8 cellular contexts compared by ENCODE assay signal in the genomic region with DNA sequence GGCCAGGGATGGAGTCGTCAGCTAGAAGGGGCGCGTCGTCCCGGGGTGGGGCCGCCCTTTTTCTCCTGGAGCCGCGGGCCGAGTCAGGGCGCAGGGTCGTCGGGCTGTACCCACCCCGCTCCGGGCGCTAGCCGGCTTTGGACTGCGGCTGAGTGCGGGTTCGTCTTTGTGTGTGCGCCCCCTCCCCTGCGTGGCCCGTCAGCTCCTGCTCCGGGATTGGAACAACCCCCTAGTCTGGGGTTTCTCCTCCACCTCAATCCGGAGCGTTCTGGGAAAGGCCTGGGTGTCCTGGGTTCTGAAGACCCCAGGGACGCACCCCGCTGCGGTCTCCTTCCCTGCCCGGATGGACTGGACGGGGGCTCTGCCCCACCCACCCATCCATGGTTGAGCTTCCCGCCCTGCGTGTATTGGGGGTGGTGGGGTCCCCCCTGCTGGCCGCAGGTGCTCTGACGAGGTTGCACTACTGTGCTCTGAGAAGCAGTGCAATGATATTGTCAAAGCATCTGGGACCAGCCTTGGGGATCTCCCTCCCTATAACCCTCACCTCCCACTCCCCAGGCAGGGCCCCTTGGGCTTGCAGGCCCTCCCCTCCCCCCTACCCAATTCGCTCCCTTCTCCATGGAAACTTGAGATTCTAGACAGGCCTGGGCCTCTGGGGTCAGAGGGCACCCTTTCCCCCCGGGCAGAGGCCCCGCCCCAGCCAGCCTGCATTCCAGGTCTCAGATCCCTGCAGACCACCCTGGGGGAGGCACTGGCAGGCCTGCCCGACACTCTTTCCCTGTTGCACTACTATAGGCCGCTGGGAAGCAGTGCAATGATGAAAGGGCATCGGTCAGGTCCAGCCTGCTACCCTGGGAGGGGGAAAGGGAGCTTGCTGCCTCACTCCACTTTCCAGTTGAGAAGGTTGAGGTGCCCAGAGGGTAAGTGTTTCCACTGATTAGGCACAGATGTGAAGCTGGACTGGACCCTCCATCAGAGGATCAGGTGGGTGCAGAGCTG. TPM values are rescaled to one million over a fixed set of nuclear protein-coding genes. Genes with fewer than 3 reads are reported as not detected.
DNase-seq lines count a peak whose midpoint lies in the region; ATAC-seq and TF ChIP-seq lines count a peak whose summit lies in the region.

No MANE protein-coding gene starts in this region.

- peaks cover 13 to 34% (median 23%) of the 10 kb centered on the region in 4 donors for H3K4me1 Mint-ChIP-seq in CD4-positive, alpha-beta memory T cell

- H4K20me1 ChIP-seq in neural cell (ENCODE audit: insufficient read depth) = no peaks in the 10 kb centered on the region

- no peaks in the 10 kb centered on the region for H3K27me3 Mint-ChIP-seq in CD4-positive, alpha-beta memory T cell

- H2AFZ ChIP-seq in neural cell (ENCODE audit: low read depth, low read length) = peak overlapping the region; percentile 76

- POLR2A ChIA-PET in CD4-positive, alpha-beta memory T cell (lab: Charles Lee; ENCODE audit: partially characterized antibody) = interaction anchor here (1.8 to 4.2 kb wide), 3 partner anchors 11 to 24 kb away, joined by 7 to 26 read pairs (median 11); a partner anchor contains a TSS

- no peaks in the 10 kb centered on the region for H3K27me3 ChIP-seq in CD4-positive, alpha-beta memory T cell (ENCODE audit: insufficient read depth, low read length)
- H3K27me3 ChIP-seq in colonic mucosa (no peaks in the 10 kb centered on the region), neural cell (ENCODE audit: insufficient read depth, low read depth, low read length) (peaks cover 3% of the 10 kb centered on the region)

- CTCF ChIA-PET in CD4-positive, alpha-beta memory T cell (lab: Charles Lee; ENCODE audit: partially characterized antibody) = interaction anchor here (4.3 kb wide), 1 partner anchor 10 kb away, joined by 17 read pairs; a partner anchor contains a TSS

- TF ChIP-seq RAD21 in neural cell (conservative IDR thresholded peaks at IDR 0.05) = no peak

- H3K4me3 ChIP-seq in CD4-positive, alpha-beta memory T cell (ENCODE audit: low read length in 2 of 2) = peak overlapping the region in 1 of 2 donors; percentile 74
- peak overlapping the region; percentile 70 for H3K4me3 ChIP-seq in colonic mucosa
- H3K4me3 ChIP-seq in neural cell (ENCODE audit: low read length) = peak overlapping the region; percentile 88

- no peaks in the 10 kb centered on the region for H3K9me3 ChIP-seq in CD4-positive, alpha-beta memory T cell (ENCODE audit: control insufficient read depth in 1 of 2, low read length in 2 of 2)
- H3K9me3 ChIP-seq in colonic mucosa (no peaks in the 10 kb centered on the region), neural cell (ENCODE audit: low read length) (no peaks in the 10 kb centered on the region)

- H3K9ac ChIP-seq in colonic mucosa (ENCODE audit: low read depth in 2 of 2, low read length in 2 of 2) (peak overlapping the region in 1 of 2 donors; percentile 70), neural cell (ENCODE audit: low read length) (peak overlapping the region; percentile 75)

- H3K36me3 Mint-ChIP-seq in CD4-positive, alpha-beta memory T cell = peaks cover 4 to 5% of the 10 kb centered on the region in 2 donors

- H3K4me2 ChIP-seq in neural cell (ENCODE audit: low read length) = peak overlapping the region; percentile 73

- intact Hi-C loops in CD4-positive, alpha-beta memory T cell (cut with micrococcal nuclease) = loop anchor here (1.0 kb wide), 2 partner anchors 11 to 13 kb away; a partner anchor contains a TSS
- intact Hi-C loops in colonic mucosa (cut with DNase I) = no loop called here

- no peaks in the 10 kb centered on the region for H3K36me3 ChIP-seq in CD4-positive, alpha-beta memory T cell (ENCODE audit: insufficient read depth, low read length)
- H3K36me3 ChIP-seq in colonic mucosa (no peaks in the 10 kb centered on the region), neural cell (ENCODE audit: insufficient read depth, low read length) (no peaks in the 10 kb centered on the region)

- peaks cover 6% of the 10 kb centered on the region for H3K79me2 ChIP-seq in neural cell (replicated peaks; ENCODE audit: insufficient read depth, low read length)

- peaks cover 33% of the 10 kb centered on the region for H3K4me1 ChIP-seq in CD4-positive, alpha-beta memory T cell (ENCODE audit: insufficient read depth, low read length)
- peaks cover 14% of the 10 kb centered on the region for H3K4me1 ChIP-seq in colonic mucosa

- TF ChIP-seq EP300 in neural cell (conservative IDR thresholded peaks at IDR 0.05; ENCODE audit: poor library complexity, severe bottlenecking) = no peak

- peak overlapping the region; percentile 42 for H3K27ac ChIP-seq in CD4-positive, alpha-beta memory T cell (ENCODE audit: low read depth, low read length)
- H3K27ac ChIP-seq in colonic mucosa (no peak overlapping the region), neural cell (ENCODE audit: low read length) (no peak overlapping the region)

- H3K27ac Mint-ChIP-seq in CD4-positive, alpha-beta memory T cell = no peak overlapping the region

- no peaks in the 10 kb centered on the region for H3F3A ChIP-seq in neural cell (ENCODE audit: insufficient read depth, low read length, poor library complexity, severe bottlenecking)

- no peak for TF ChIP-seq CTCF in colonic mucosa (IDR thresholded peaks at IDR 0.05)
- no peak for TF ChIP-seq CTCF in neural cell (IDR thresholded peaks at IDR 0.05; ENCODE audit: poor library complexity, severe bottlenecking)

- H3K4me3 Mint-ChIP-seq in CD4-positive, alpha-beta memory T cell = peak overlapping the region in 6 of 8 donors; percentile 39 to 95 (median 88)

- ATAC-seq in HG03342 (IDR thresholded peaks at IDR 0.05; ENCODE audit: unreplicated experiment) (peak; percentile 4), GM18907 (IDR thresholded peaks at IDR 0.05; ENCODE audit: unreplicated experiment) (no peak), GM19395 (IDR thresholded peaks at IDR 0.05; ENCODE audit: unreplicated experiment) (no peak), GM18520 (IDR thresholded peaks at IDR 0.05; ENCODE audit: unreplicated experiment) (no peak)

- no peaks in the 10 kb centered on the region for H3K9me2 ChIP-seq in neural cell (ENCODE audit: insufficient read depth, low read length)

- no peaks in the 10 kb centered on the region for H3K9me3 Mint-ChIP-seq in CD4-positive, alpha-beta memory T cell

- no peak for DNase-seq in CD4-positive, alpha-beta memory T cell
- no peak for DNase-seq in colonic mucosa
- DNase-seq in medulla oblongata (ENCODE audit: extremely low spot score) = no peak

TF ChIP-seq in neural cell, 6 proteins besides CTCF, POLR2A, EP300 and RAD21:
- TF ChIP-seq SMC3 (conservative IDR thresholded peaks at IDR 0.05; ENCODE audit: poor library complexity) (no peak), EZH2 (IDR thresholded peaks at IDR 0.05; ENCODE audit: borderline replicate concordance, insufficient read depth, low read length, poor library complexity, severe bottlenecking) (no peak), TAF1 (IDR thresholded peaks at IDR 0.05; ENCODE audit: low read depth) (peak; percentile 22), MXI1 (conservative IDR thresholded peaks at IDR 0.05; ENCODE audit: poor library complexity, severe bottlenecking) (no peak), POLR2AphosphoS5 (IDR thresholded peaks at IDR 0.05) (no peak)
- TF ChIP-seq, protein P1, sequence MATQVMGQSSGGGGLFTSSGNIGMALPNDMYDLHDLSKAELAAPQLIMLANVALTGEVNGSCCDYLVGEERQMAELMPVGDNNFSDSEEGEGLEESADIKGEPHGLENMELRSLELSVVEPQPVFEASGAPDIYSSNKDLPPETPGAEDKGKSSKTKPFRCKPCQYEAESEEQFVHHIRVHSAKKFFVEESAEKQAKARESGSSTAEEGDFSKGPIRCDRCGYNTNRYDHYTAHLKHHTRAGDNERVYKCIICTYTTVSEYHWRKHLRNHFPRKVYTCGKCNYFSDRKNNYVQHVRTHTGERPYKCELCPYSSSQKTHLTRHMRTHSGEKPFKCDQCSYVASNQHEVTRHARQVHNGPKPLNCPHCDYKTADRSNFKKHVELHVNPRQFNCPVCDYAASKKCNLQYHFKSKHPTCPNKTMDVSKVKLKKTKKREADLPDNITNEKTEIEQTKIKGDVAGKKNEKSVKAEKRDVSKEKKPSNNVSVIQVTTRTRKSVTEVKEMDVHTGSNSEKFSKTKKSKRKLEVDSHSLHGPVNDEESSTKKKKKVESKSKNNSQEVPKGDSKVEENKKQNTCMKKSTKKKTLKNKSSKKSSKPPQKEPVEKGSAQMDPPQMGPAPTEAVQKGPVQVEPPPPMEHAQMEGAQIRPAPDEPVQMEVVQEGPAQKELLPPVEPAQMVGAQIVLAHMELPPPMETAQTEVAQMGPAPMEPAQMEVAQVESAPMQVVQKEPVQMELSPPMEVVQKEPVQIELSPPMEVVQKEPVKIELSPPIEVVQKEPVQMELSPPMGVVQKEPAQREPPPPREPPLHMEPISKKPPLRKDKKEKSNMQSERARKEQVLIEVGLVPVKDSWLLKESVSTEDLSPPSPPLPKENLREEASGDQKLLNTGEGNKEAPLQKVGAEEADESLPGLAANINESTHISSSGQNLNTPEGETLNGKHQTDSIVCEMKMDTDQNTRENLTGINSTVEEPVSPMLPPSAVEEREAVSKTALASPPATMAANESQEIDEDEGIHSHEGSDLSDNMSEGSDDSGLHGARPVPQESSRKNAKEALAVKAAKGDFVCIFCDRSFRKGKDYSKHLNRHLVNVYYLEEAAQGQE (IDR thresholded peaks at IDR 0.05; ENCODE audit: borderline replicate concordance) = no peak

RNA-seq across cellular contexts. Expression of a gene that starts 10.7 kb away (rescaled TPM):
- total RNA-seq in CD4-positive, alpha-beta memory T cell = 10 to 100 TPM; 39.6 to 44.3 TPM
- 10 to 100 TPM; 78.0 to 99.1 TPM for polyA plus RNA-seq in CD4-positive, alpha-beta memory T cell
- 100 to 1,000 TPM in 1 of 2 donors, 10 to 100 TPM in 1; 48.8 to 177 TPM for total RNA-seq in colonic mucosa
- 11.0 and 11.6 TPM in 2 replicates for polyA plus RNA-seq in neural cell
- 5.2 and 6.3 TPM in 2 replicates for polyA minus RNA-seq in neural cell

RNA-seq across cellular contexts. Expression of a gene that starts 13.0 kb away (rescaled TPM):
- 10 to 100 TPM; 75.5 to 81.4 TPM for total RNA-seq in CD4-positive, alpha-beta memory T cell
- 10 to 100 TPM; 12.0 to 38.9 TPM for polyA plus RNA-seq in CD4-positive, alpha-beta memory T cell
- total RNA-seq in colonic mucosa = 10 to 100 TPM; 41.9 to 63.2 TPM
- 43.0 and 47.3 TPM in 2 replicates for polyA plus RNA-seq in neural cell
- 40.7 and 50.0 TPM in 2 replicates for polyA minus RNA-seq in neural cell

RNA-seq across cellular contexts. Expression of a gene that starts 20.3 kb away (rescaled TPM):
- under 1 TPM; 0.19 to 0.29 TPM for total RNA-seq in CD4-positive, alpha-beta memory T cell
- polyA plus RNA-seq in CD4-positive, alpha-beta memory T cell = not detected
- under 1 TPM in 1 of 2 donors, not detected in 1; 0.59 TPM for total RNA-seq in colonic mucosa
- 0.28 and 1.1 TPM in 2 replicates for polyA plus RNA-seq in neural cell
- polyA minus RNA-seq in neural cell = 0.49 and 0.81 TPM in 2 replicates

RNA-seq across cellular contexts. Expression of a gene that starts 23.0 kb away (rescaled TPM):
- total RNA-seq in CD4-positive, alpha-beta memory T cell = 10 to 100 TPM; 45.7 to 46.0 TPM
- 10 to 100 TPM; 47.5 to 52.8 TPM for polyA plus RNA-seq in CD4-positive, alpha-beta memory T cell
- total RNA-seq in colonic mucosa = 10 to 100 TPM; 21.1 to 35.4 TPM
- polyA plus RNA-seq in neural cell = 20.0 and 27.6 TPM in 2 replicates
- polyA minus RNA-seq in neural cell = 10.9 and 11.2 TPM in 2 replicates
